ENCODE assay signal across 10 cellular contexts in genomic region chr2:45274190-45274926, GRCh38.
DNase-seq lines count a peak whose midpoint lies in the region; ATAC-seq, FAIRE-seq and TF ChIP-seq lines count a peak whose summit lies in the region.
"Had no signal": no experiment of that assay in that cellular context is flagged by ENCODE, and none has a peak within 500 bp of the region (broad histone marks: within the 10 kb centered on the region; RNA-seq: fewer than 3 reads in every experiment).

No MANE protein-coding gene starts in this region.

- TF ChIP-seq RAD21 in HepG2 (CRISPR knock-in tag; IDR thresholded peaks at IDR 0.05), result no peak

- H4K20me1 ChIP-seq in HepG2 (ENCODE audit: insufficient read depth, low read length), result no peaks in the 10 kb centered on the region

- DNase-seq in NCI-H1417 (lab: John Stamatoyannopoulos, UW) (peak in 2 of 3 experiments; percentile 76 to 92), NCI-H1417 treated with DMSO at 0.1 percent for 48 hours (lab: John Stamatoyannopoulos, UW) (no peak), NCI-H748 treated with DMSO at 0.1 percent for 48 hours (lab: John Stamatoyannopoulos, UW) (peak; percentile 77), HepG2 (ENCODE audit: low spot score) (peak; percentile 95), tibial artery (no peak), colonic mucosa (no peak)
- no peak for DNase-seq in naive thymus-derived CD4-positive, alpha-beta T cell
- DNase-seq in stimulated activated CD4-positive, alpha-beta T cell treated with anti-CD3 and anti-CD28 coated beads, Interleukin-4, amount 100 ng/mL, for 1 hour, result no peak
- DNase-seq: DND-41, testis had no signal

- no peak for TF ChIP-seq POLR2A in HepG2 (IDR thresholded peaks at IDR 0.05; ENCODE audit: insufficient read depth in 1 of 2, low read depth in 2 of 2, low read length in 2 of 2)

- H3K27ac Mint-ChIP-seq in naive thymus-derived CD4-positive, alpha-beta T cell, result no peak overlapping the region

- H3K27me3 Mint-ChIP-seq in naive thymus-derived CD4-positive, alpha-beta T cell, result peaks cover 11 to 29% (median 18%) of the 10 kb centered on the region in 5 donors

- H3K79me2 ChIP-seq in HepG2 (ENCODE audit: insufficient read depth, low read length), result no peaks in the 10 kb centered on the region

- TF ChIP-seq CTCF in HepG2 (CRISPR knock-in tag; IDR thresholded peaks at IDR 0.05), result peak; percentile 31
- no peak for TF ChIP-seq CTCF in tibial artery (IDR thresholded peaks at IDR 0.05)
- no peak for TF ChIP-seq CTCF in colonic mucosa (IDR thresholded peaks at IDR 0.05)

- H3K36me3 ChIP-seq in HepG2 (replicated peaks in 1 of 2; ENCODE audit: control insufficient read depth in 1 of 2, insufficient read depth in 2 of 2, low read length in 2 of 2) (no peaks in the 10 kb centered on the region), tibial artery (no peaks in the 10 kb centered on the region), colonic mucosa (no peaks in the 10 kb centered on the region)
- H3K36me3 ChIP-seq in naive thymus-derived CD4-positive, alpha-beta T cell (ENCODE audit: control insufficient read depth in 2 of 3, insufficient read depth in 3 of 3, low read length in 3 of 3), result no peaks in the 10 kb centered on the region

- intact Hi-C loops in HepG2 (cut with micrococcal nuclease; ENCODE audit: unreplicated experiment), result loop anchor here (1.0 to 2.0 kb wide), 3 partner anchors 18 to 57 kb away; no protein-coding TSS in a partner anchor
- intact Hi-C loops in tibial artery (cut with DNase I; ENCODE audit: low total_unique reads), result no loop called here
- intact Hi-C loops in colonic mucosa (cut with DNase I), result no loop called here
- intact Hi-C loops in naive thymus-derived CD4-positive, alpha-beta T cell (cut with micrococcal nuclease), result no loop called here

- peak; percentile 77 for ATAC-seq in HepG2
- ATAC-seq in naive thymus-derived CD4-positive, alpha-beta T cell, result no peak

- CTCF ChIA-PET in HepG2 (lab: Yijun Ruan, JAX; ENCODE audit: low intra/inter-chr PET ratio, low total read pairs), result no interaction called here
- CTCF ChIA-PET in naive thymus-derived CD4-positive, alpha-beta T cell (lab: Charles Lee), result no interaction called here

- H3K27ac ChIP-seq in HepG2 (ENCODE audit: extremely low read length, insufficient read depth, low read length) (peak overlapping the region; percentile 42), tibial artery (peak overlapping the region; percentile 20 to 62), colonic mucosa (no peak overlapping the region)
- no peak overlapping the region for H3K27ac ChIP-seq in naive thymus-derived CD4-positive, alpha-beta T cell (ENCODE audit: low read depth, low read length)
- H3K27ac ChIP-seq: testis had no signal

- H3K27me3 ChIP-seq in HepG2 (ENCODE audit: control insufficient read depth in 1 of 2, insufficient read depth in 2 of 2, low read length in 2 of 2), result no peaks in the 10 kb centered on the region; a peak in 2 of 5 replicates
- no peaks in the 10 kb centered on the region for H3K27me3 ChIP-seq in tibial artery
- no peaks in the 10 kb centered on the region for H3K27me3 ChIP-seq in colonic mucosa
- H3K27me3 ChIP-seq in naive thymus-derived CD4-positive, alpha-beta T cell (ENCODE audit: control insufficient read depth in 2 of 2, insufficient read depth in 2 of 2, low read length in 2 of 2), result no peaks in the 10 kb centered on the region
- H3K27me3 ChIP-seq: testis had no signal

- no peaks in the 10 kb centered on the region for H3K36me3 Mint-ChIP-seq in naive thymus-derived CD4-positive, alpha-beta T cell

- H2AFZ ChIP-seq in HepG2 (ENCODE audit: low read length), result no peak overlapping the region

- POLR2A ChIA-PET in HepG2 (lab: Yijun Ruan, JAX), result interaction anchor here (1.0 to 5.5 kb wide), 8 partner anchors 9 to 155 kb away, joined by 3 to 85 read pairs (median 10); no protein-coding TSS in a partner anchor
- POLR2A ChIA-PET in naive thymus-derived CD4-positive, alpha-beta T cell (lab: Charles Lee), result no interaction called here

- peak overlapping the region; percentile 73 for H3K4me2 ChIP-seq in HepG2 (ENCODE audit: low read depth, low read length)

- H3K4me3 Mint-ChIP-seq in naive thymus-derived CD4-positive, alpha-beta T cell, result no peak overlapping the region

- no peaks in the 10 kb centered on the region for H3K9me3 ChIP-seq in HepG2 (ENCODE audit: low read length)
- H3K9me3 ChIP-seq in tibial artery, result no peaks in the 10 kb centered on the region
- H3K9me3 ChIP-seq in colonic mucosa, result no peaks in the 10 kb centered on the region
- no peaks in the 10 kb centered on the region for H3K9me3 ChIP-seq in naive thymus-derived CD4-positive, alpha-beta T cell (ENCODE audit: control insufficient read depth in 2 of 3, low read length in 3 of 3)
- H3K9me3 ChIP-seq: testis had no signal

- in situ Hi-C loops in HepG2 (cut with HindIII; ENCODE audit: extremely low pct_ligation_motif_present, low pct_unique_long_range_greater_than_20kb), result no loop called here

- peaks cover 0 to 4% (median 0%) of the 10 kb centered on the region in 7 donors for H3K4me1 Mint-ChIP-seq in naive thymus-derived CD4-positive, alpha-beta T cell

- H3K4me3 ChIP-seq in HepG2 (replicated peaks in 1 of 3; ENCODE audit: insufficient read depth in 1 of 3, low read depth in 2 of 3, low read length in 3 of 3), result peak overlapping the region in 2 of 3 experiments; percentile 10 to 42; a peak in 3 of 6 replicates
- no peak overlapping the region for H3K4me3 ChIP-seq in tibial artery
- no peak overlapping the region for H3K4me3 ChIP-seq in colonic mucosa
- H3K4me3 ChIP-seq in naive thymus-derived CD4-positive, alpha-beta T cell (ENCODE audit: low read length), result no peak overlapping the region
- H3K4me3 ChIP-seq: testis had no signal

- BruUV-seq in HepG2 (replicated peaks; lab: Mats Ljungman, UMichigan), result no TSS peak

- H3K9ac ChIP-seq in HepG2 (ENCODE audit: insufficient read depth, low read depth, low read length), result peak overlapping the region; percentile 21; the same call in 1 of the 2 replicates
- H3K9ac ChIP-seq in colonic mucosa (ENCODE audit: low read depth in 2 of 2, low read length in 2 of 2), result no peak overlapping the region

- peak; percentile 67 for FAIRE-seq in HepG2 (lab: Jason Lieb, UNC)

- TF ChIP-seq EP300 in HepG2 (IDR thresholded peaks at IDR 0.05; ENCODE audit: low read depth in 2 of 2, low read length in 2 of 2), result peak; percentile 58 to 96; a peak in 2 of 4 replicates
- peak; percentile 92 for TF ChIP-seq EP300 in HepG2 (CRISPR knock-in tag; IDR thresholded peaks at IDR 0.05; ENCODE audit: borderline replicate concordance)

- peaks cover 87% of the 10 kb centered on the region for H3K4me1 ChIP-seq in HepG2 (ENCODE audit: insufficient read depth, low read length)
- H3K4me1 ChIP-seq in tibial artery, result peaks cover 0 to 52% (median 11%) of the 10 kb centered on the region in 4 donors
- H3K4me1 ChIP-seq in colonic mucosa, result no peaks in the 10 kb centered on the region
- no peaks in the 10 kb centered on the region for H3K4me1 ChIP-seq in naive thymus-derived CD4-positive, alpha-beta T cell (ENCODE audit: control insufficient read depth in 2 of 2, insufficient read depth in 2 of 2, low read length in 2 of 2)
- H3K4me1 ChIP-seq: testis had no signal

- no peaks in the 10 kb centered on the region for H3K9me3 Mint-ChIP-seq in naive thymus-derived CD4-positive, alpha-beta T cell

- WGBS in HepG2 (ENCODE audit: low lambda C conversion rate), result 1% methylated on average over 8 of the region's 8 CpGs

TF ChIP-seq in HepG2, 621 proteins besides CTCF, POLR2A, EP300 and RAD21 (continues in another document):
- TF ChIP-seq SPEN (CRISPR knock-in tag; IDR thresholded peaks at IDR 0.05; ENCODE audit: low read depth) (peak; percentile 69; the same call in 1 of the 2 replicates), ZNF160 (CRISPR knock-in tag; IDR thresholded peaks at IDR 0.05) (no peak), FOXK2 (IDR thresholded peaks at IDR 0.05) (peak; percentile 63; the same call in 1 of the 2 replicates), HNF4A (CRISPR knock-in tag; IDR thresholded peaks at IDR 0.05) (peak; percentile 80), FIP1L1 (IDR thresholded peaks at IDR 0.05; ENCODE audit: borderline replicate concordance, insufficient read depth, low read depth, low read length) (no peak), ZNF430 (CRISPR knock-in tag; IDR thresholded peaks at IDR 0.05) (peak; percentile 48; the same call in 1 of the 2 replicates), PPARG (CRISPR knock-in tag; conservative IDR thresholded peaks at IDR 0.05) (peak; percentile 95), STAT5B (CRISPR knock-in tag; IDR thresholded peaks at IDR 0.05) (peak; percentile 72; the same call in 1 of the 2 replicates), ZNF788 (CRISPR knock-in tag; IDR thresholded peaks at IDR 0.05; ENCODE audit: borderline replicate concordance) (peak; percentile 72; the same call in 1 of the 2 replicates), ZIK1 (CRISPR knock-in tag; IDR thresholded peaks at IDR 0.05; ENCODE audit: borderline replicate concordance, low read depth) (no peak), CCAR2 (optimal IDR thresholded peaks at IDR 0.05; ENCODE audit: low read depth, low read length) (no peak), RORA (CRISPR knock-in tag; IDR thresholded peaks at IDR 0.05) (no peak), ZNF367 (CRISPR knock-in tag; IDR thresholded peaks at IDR 0.05; ENCODE audit: borderline replicate concordance) (no peak), TEF (CRISPR knock-in tag; IDR thresholded peaks at IDR 0.05) (no peak), HNRNPK (IDR thresholded peaks at IDR 0.05; ENCODE audit: low read depth, low read length, poor library complexity, severe bottlenecking) (no peak), KDM5B (CRISPR knock-in tag; IDR thresholded peaks at IDR 0.05; ENCODE audit: borderline replicate concordance) (peak; percentile 41; the same call in 1 of the 2 replicates), ATF3 (CRISPR knock-in tag; IDR thresholded peaks at IDR 0.05) (peak; percentile 69; the same call in 1 of the 2 replicates), ZNF343 (CRISPR knock-in tag; IDR thresholded peaks at IDR 0.05) (no peak), RAD51 (IDR thresholded peaks at IDR 0.05; ENCODE audit: borderline replicate concordance) (no peak), FOXO1 (CRISPR knock-in tag; IDR thresholded peaks at IDR 0.05) (peak; percentile 92), ISX (CRISPR knock-in tag; conservative IDR thresholded peaks at IDR 0.05) (no peak)

Comparison
In these comparisons a context has a peak if more than half of its experiments do, and no peak if none do; other contexts are left out.
1. DNase-seq: peak in NCI-H1417 (2 of 3), NCI-H748 treated with DMSO at 0.1 percent for 48 hours (single experiment) and HepG2 (single experiment); none in NCI-H1417 treated with DMSO at 0.1 percent for 48 hours (single experiment), tibial artery (0 of 2), colonic mucosa (single experiment), naive thymus-derived CD4-positive, alpha-beta T cell (0 of 9) and stimulated activated CD4-positive, alpha-beta T cell treated with anti-CD3 and anti-CD28 coated beads, Interleukin-4, amount 100 ng/mL, for 1 hour (single experiment).
2. H3K27ac ChIP-seq: peak in HepG2 (single experiment) and tibial artery (2 of 2); none in colonic mucosa (single experiment) and naive thymus-derived CD4-positive, alpha-beta T cell (single experiment).
3. H3K4me3 ChIP-seq: peak in HepG2 (2 of 3); none in tibial artery (0 of 2), colonic mucosa (single experiment) and naive thymus-derived CD4-positive, alpha-beta T cell (single experiment).